Comparison of ENCODE assay signal across 8 cellular contexts in genomic region chr6:125792172-125792571, GRCh38. TPM values are rescaled to one million over a fixed set of nuclear protein-coding genes. Genes with fewer than 3 reads are reported as not detected.
DNase-seq lines count a peak whose midpoint lies in the region; ATAC-seq, FAIRE-seq and TF ChIP-seq lines count a peak whose summit lies in the region.

No MANE protein-coding gene starts in this region.

- H3K27me3 Mint-ChIP-seq in mesothelial cell of epicardium (ENCODE audit: low read depth): no peaks in the 10 kb centered on the region
- no peaks in the 10 kb centered on the region for H3K27me3 Mint-ChIP-seq in naive thymus-derived CD8-positive, alpha-beta T cell

- H3K36me3 ChIP-seq in brain microvascular endothelial cell (replicated peaks): no peaks in the 10 kb centered on the region

- H3K4me3 Mint-ChIP-seq in mesothelial cell of epicardium: peak overlapping the region; percentile 82
- H3K4me3 Mint-ChIP-seq in naive thymus-derived CD8-positive, alpha-beta T cell: peak overlapping the region in 3 of 10 donors; percentile 42 to 94 (median 92)

- in situ Hi-C loops in brain microvascular endothelial cell (cut with HindIII; ENCODE audit: low pct_ligation_motif_present, low sequenced_read_pairs): loop anchor here (25.0 kb wide), 1 partner anchor 170 kb away; the partner anchor contains the start of gene HINT3

- FAIRE-seq in GM19239 (lab: Jason Lieb, UNC): peak; percentile 56

- H3K27ac ChIP-seq in brain microvascular endothelial cell: peak overlapping the region; percentile 93

- H3K27me3 ChIP-seq in brain microvascular endothelial cell (replicated peaks): no peaks in the 10 kb centered on the region

- H3K9me3 Mint-ChIP-seq in mesothelial cell of epicardium: no peaks in the 10 kb centered on the region
- H3K9me3 Mint-ChIP-seq in naive thymus-derived CD8-positive, alpha-beta T cell: no peaks in the 10 kb centered on the region

- H3K4me1 Mint-ChIP-seq in mesothelial cell of epicardium: peaks cover 38% of the 10 kb centered on the region
- H3K4me1 Mint-ChIP-seq in naive thymus-derived CD8-positive, alpha-beta T cell: peaks cover 18 to 60% (median 44%) of the 10 kb centered on the region in 4 donors

- no peak for ATAC-seq in naive thymus-derived CD8-positive, alpha-beta T cell
- no peak for ATAC-seq in HG03432 (IDR thresholded peaks at IDR 0.05; ENCODE audit: unreplicated experiment)

- DNase-seq in AG09309 (ENCODE audit: low read depth) (no peak), GM19239 (ENCODE audit: insufficient read length, low spot score) (no peak), brain microvascular endothelial cell (no peak), mesothelial cell of epicardium (ENCODE audit: low spot score in 2 of 2, unreplicated experiment in 2 of 2) (no peak), Kasumi-1 (lab: John Stamatoyannopoulos, UW) (no peak)
- no peak for DNase-seq in naive thymus-derived CD8-positive, alpha-beta T cell
- DNase-seq in effector CD8-positive, alpha-beta T cell (lab: John Stamatoyannopoulos, UW): no peak

- H3K27ac Mint-ChIP-seq in mesothelial cell of epicardium: peak overlapping the region; percentile 43
- H3K27ac Mint-ChIP-seq in naive thymus-derived CD8-positive, alpha-beta T cell: peak overlapping the region in 4 of 10 donors; percentile 88 to 97 (median 94)

- POLR2A ChIA-PET in naive thymus-derived CD8-positive, alpha-beta T cell (lab: Charles Lee): interaction anchor here (1.6 to 4.4 kb wide), 4 partner anchors 9 to 165 kb away, joined by 4 to 271 read pairs (median 44); partner anchors contain the start of gene HINT3

- no peaks in the 10 kb centered on the region for H3K36me3 Mint-ChIP-seq in mesothelial cell of epicardium
- H3K36me3 Mint-ChIP-seq in naive thymus-derived CD8-positive, alpha-beta T cell: peaks cover 0 to 7% (median 4%) of the 10 kb centered on the region in 3 donors

- peak overlapping the region; percentile 88; the same call in 1 of the 2 replicates for H3K4me3 ChIP-seq in AG09309 (ENCODE audit: control insufficient read depth, low read depth, low read length)
- no peak overlapping the region for H3K4me3 ChIP-seq in brain microvascular endothelial cell (ENCODE audit: low read depth, low read length)

- TF ChIP-seq CTCF in AG09309 (IDR thresholded peaks at IDR 0.05; ENCODE audit: control insufficient read depth, insufficient read depth, low read depth, low read length, missing control alignments) (no peak), brain microvascular endothelial cell (IDR thresholded peaks at IDR 0.05; ENCODE audit: low read depth, low read length, missing control alignments) (no peak), mesothelial cell of epicardium (IDR thresholded peaks at IDR 0.05; ENCODE audit: unreplicated experiment) (no peak)

RNA-seq across cellular contexts. Expression of gene NCOA7, which starts 1.4 kb away (rescaled TPM):
- 43.5 to 52.4 TPM (median 45.7 TPM) in 3 replicates for total RNA-seq in mesothelial cell of epicardium
- 10 to 100 TPM; 44.4 to 48.0 TPM for total RNA-seq in naive thymus-derived CD8-positive, alpha-beta T cell
- 10 to 100 TPM in 2 of 3 donors, 1 to 10 TPM in 1; 9.4 to 16.5 (median 13.5) TPM for polyA plus RNA-seq in naive thymus-derived CD8-positive, alpha-beta T cell

RNA-seq across cellular contexts. Expression of gene HEY2, which starts 42.7 kb away (rescaled TPM):
- total RNA-seq in mesothelial cell of epicardium: 8.8 to 11.7 TPM (median 9.6 TPM) in 3 replicates
- under 1 TPM; 0.33 to 0.60 TPM for total RNA-seq in naive thymus-derived CD8-positive, alpha-beta T cell
- polyA plus RNA-seq in naive thymus-derived CD8-positive, alpha-beta T cell: under 1 TPM; 0.18 to 0.32 (median 0.27) TPM
